12 cellular contexts compared by ENCODE assay signal in the genomic region with DNA sequence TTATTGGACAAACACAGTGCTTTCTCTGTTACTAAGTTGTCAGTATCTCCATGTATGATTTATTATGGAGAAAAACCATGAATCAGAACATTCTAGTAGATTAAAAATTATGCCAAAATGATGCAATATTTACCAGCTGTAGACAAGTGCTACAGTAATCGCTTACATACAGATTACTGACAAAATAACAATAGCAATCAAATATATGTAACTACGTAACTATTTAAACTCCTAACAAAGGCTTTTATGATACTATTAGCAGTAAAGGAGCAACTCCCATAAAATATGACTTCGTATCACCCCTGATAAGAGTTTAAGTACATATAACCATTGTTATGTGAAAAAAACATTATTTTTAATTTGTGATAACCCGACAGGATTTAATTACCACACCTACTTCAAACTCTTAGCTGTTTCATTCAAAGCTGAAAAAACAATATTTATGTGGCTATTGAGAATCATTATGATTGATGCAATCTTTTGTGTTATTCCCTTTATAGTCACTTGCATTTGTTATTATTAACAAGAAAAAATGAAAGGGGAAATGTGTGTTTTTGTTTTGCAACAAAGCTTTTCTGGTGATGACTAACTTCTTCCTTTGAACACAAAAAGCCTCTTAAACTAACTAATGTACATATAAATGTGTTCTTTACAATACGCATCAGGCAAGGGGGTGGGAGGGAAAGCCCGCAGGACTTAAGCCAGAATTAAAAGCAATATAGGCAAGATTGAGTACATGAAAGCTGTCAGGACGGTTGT.
DNase-seq lines count a peak whose midpoint lies in the region; ATAC-seq, FAIRE-seq and TF ChIP-seq lines count a peak whose summit lies in the region.
"Had no signal": no experiment of that assay in that cellular context is flagged by ENCODE, and none has a peak within 500 bp of the region (broad histone marks: within the 10 kb centered on the region; RNA-seq: fewer than 3 reads in every experiment).

No MANE protein-coding gene starts in this region.

- no peak overlapping the region for H3K27ac ChIP-seq in breast epithelium
- H3K27ac ChIP-seq in VCaP = peak overlapping the region; percentile 84
- H3K27ac ChIP-seq: KMS-11 had no signal

- DNase-seq in MCF 10A (ENCODE audit: unreplicated experiment) = peak; percentile 65
- no peak for DNase-seq in breast epithelium (ENCODE audit: low spot score in 2 of 2)
- DNase-seq in fibroblast of mammary gland (ENCODE audit: low read depth) = peak; percentile 31
- no peak for DNase-seq in type B pancreatic cell (ENCODE audit: extremely low spot score, unreplicated experiment)
- DNase-seq in GM12891 (ENCODE audit: insufficient read length, low spot score) = no peak
- no peak for DNase-seq in COLO668 (lab: John Stamatoyannopoulos, UW; ENCODE audit: unreplicated experiment)
- DNase-seq: activated CD8-positive, alpha-beta memory T cell treated with anti-CD3 and anti-CD28 coated beads for 24 hours; NK-92 treated with Interleukin-12 subunit alpha and Interleukin-12 subunit beta, amount 100 ng/mL, for 24 hours; stimulated activated CD4-positive, alpha-beta T cell treated with anti-CD3 and anti-CD28 coated beads, Interleukin-2, amount 100 ng/mL, for 24 hours had no signal

- BruUV-seq in MCF 10A (replicated peaks; lab: Mats Ljungman, UMichigan) = no TSS peak

- no peaks in the 10 kb centered on the region for H3K27me3 ChIP-seq in breast epithelium

- intact Hi-C loops in MCF 10A (cut with micrococcal nuclease) (no loop called here), breast epithelium (cut with DNase I; ENCODE audit: low total_unique reads) (no loop called here)

- H3K4me3 Mint-ChIP-seq in MCF 10A (ENCODE audit: unreplicated experiment) (no peak overlapping the region), type B pancreatic cell (peak overlapping the region; percentile 42)

- no peak for FAIRE-seq in GM12891 (lab: Jason Lieb, UNC)

- H3K27me3 Mint-ChIP-seq in MCF 10A (ENCODE audit: insufficient read depth, unreplicated experiment) (no peaks in the 10 kb centered on the region), type B pancreatic cell (no peaks in the 10 kb centered on the region)

- no peak for ATAC-seq in HG02852 (IDR thresholded peaks at IDR 0.05; ENCODE audit: unreplicated experiment)

- H3K4me3 ChIP-seq in breast epithelium (no peak overlapping the region), fibroblast of mammary gland (ENCODE audit: control insufficient read depth, low read depth, low read length) (no peak overlapping the region)

- no peaks in the 10 kb centered on the region for H3K9me3 ChIP-seq in breast epithelium

- H3K27ac Mint-ChIP-seq in MCF 10A (ENCODE audit: low read depth, unreplicated experiment) (peak overlapping the region; percentile 19), type B pancreatic cell (peak overlapping the region; percentile 90)

- H3K4me1 Mint-ChIP-seq in MCF 10A (ENCODE audit: insufficient read depth, unreplicated experiment) (peaks cover 7% of the 10 kb centered on the region), type B pancreatic cell (ENCODE audit: unreplicated experiment) (peaks cover 15% of the 10 kb centered on the region)

- POLR2A ChIA-PET in MCF 10A (lab: Yijun Ruan, JAX) = interaction anchor here (1.4 kb wide), 2 partner anchors 479 to 533 kb away, joined by 5 read pairs; no protein-coding TSS in a partner anchor

- TF ChIP-seq POLR2A in breast epithelium (IDR thresholded peaks at IDR 0.05) (no peak), GM12891 (IDR thresholded peaks at IDR 0.05; ENCODE audit: low read depth, low read length) (no peak)

- H3K36me3 Mint-ChIP-seq in MCF 10A (ENCODE audit: insufficient read depth, unreplicated experiment) = peaks cover 6% of the 10 kb centered on the region
- H3K36me3 Mint-ChIP-seq in type B pancreatic cell = no peaks in the 10 kb centered on the region

- H3K36me3 ChIP-seq in breast epithelium = no peaks in the 10 kb centered on the region

- no peaks in the 10 kb centered on the region for H3K4me1 ChIP-seq in breast epithelium

- CTCF ChIA-PET in MCF 10A (lab: Yijun Ruan, JAX) = interaction anchor here (0.5 to 8.6 kb wide), 12 partner anchors 36 to 1315 kb away, joined by 3 to 158 read pairs (median 4); no protein-coding TSS in a partner anchor

- TF ChIP-seq CTCF in MCF 10A (IDR thresholded peaks at IDR 0.05; ENCODE audit: unreplicated experiment) (no peak), breast epithelium (IDR thresholded peaks at IDR 0.05) (no peak), VCaP (conservative IDR thresholded peaks at IDR 0.05) (no peak), fibroblast of mammary gland (conservative IDR thresholded peaks at IDR 0.05; ENCODE audit: control insufficient read depth, insufficient read depth, low read depth, low read length) (no peak), type B pancreatic cell (conservative IDR thresholded peaks at IDR 0.05) (no peak)

- H3K9me3 Mint-ChIP-seq in MCF 10A (ENCODE audit: unreplicated experiment) = peaks cover 8% of the 10 kb centered on the region
- no peaks in the 10 kb centered on the region for H3K9me3 Mint-ChIP-seq in type B pancreatic cell

TF ChIP-seq in GM12891, 5 proteins besides CTCF, POLR2A, EP300 and RAD21:
- no peak for TF ChIP-seq POU2F2 (IDR thresholded peaks at IDR 0.05; ENCODE audit: low read depth, low read length)
- TF ChIP-seq TAF1 (IDR thresholded peaks at IDR 0.05; ENCODE audit: low read depth, low read length) = no peak
- no peak for TF ChIP-seq POLR2AphosphoS5 (IDR thresholded peaks at IDR 0.05; ENCODE audit: low read depth, low read length)
- no peak for TF ChIP-seq SPI1 (IDR thresholded peaks at IDR 0.05; ENCODE audit: low read depth, low read length)
- no peak for TF ChIP-seq PAX5 (IDR thresholded peaks at IDR 0.05; ENCODE audit: insufficient read depth, low read length, severe bottlenecking)

Comparison
In these comparisons a context has a peak if more than half of its experiments do, and no peak if none do; other contexts are left out.
1. DNase-seq: peak in MCF 10A (single experiment) and fibroblast of mammary gland (single experiment); none in breast epithelium (0 of 2), type B pancreatic cell (single experiment), GM12891 (single experiment) and COLO668 (single experiment).